In the genomic region with DNA sequence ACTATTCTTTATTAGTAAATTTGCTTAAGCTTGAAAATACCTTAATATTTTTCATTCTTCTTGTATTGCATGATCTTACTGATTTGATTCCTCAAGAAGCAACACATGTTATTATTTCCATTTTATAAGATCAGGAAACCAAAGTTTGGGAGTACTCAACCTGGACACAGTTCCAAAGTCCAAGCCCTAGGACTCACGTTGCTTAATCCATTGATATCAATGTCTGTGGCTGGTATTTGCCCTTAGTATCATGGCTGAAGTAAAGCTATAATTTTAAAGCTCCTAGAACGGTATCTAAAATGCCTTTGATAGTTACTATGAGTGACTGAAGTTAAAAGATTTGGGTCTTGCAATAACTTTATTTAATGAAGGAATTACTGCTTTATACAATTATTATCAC, we compare ENCODE assay signal across 34 cellular contexts.
A peak's percentile ranks its signal among the peaks of the same experiment; 100 is the strongest.
DNase-seq lines count a peak whose midpoint lies in the region; ATAC-seq, FAIRE-seq and TF ChIP-seq lines count a peak whose summit lies in the region.
"Had no signal": no experiment of that assay in that cellular context is flagged by ENCODE, and none has a peak within 500 bp of the region (broad histone marks: within the 10 kb centered on the region; RNA-seq: fewer than 3 reads in every experiment).

No MANE protein-coding gene starts in this region.

- intact Hi-C loops in HepG2 (cut with micrococcal nuclease; ENCODE audit: unreplicated experiment), result no loop called here
- intact Hi-C loops in right lobe of liver (cut with DNase I), result no loop called here
- intact Hi-C loops in breast epithelium (cut with DNase I; ENCODE audit: low total_unique reads), result no loop called here

- H4K20me1 ChIP-seq in HepG2 (ENCODE audit: insufficient read depth, low read length), result no peaks in the 10 kb centered on the region
- H4K20me1 ChIP-seq: BLaER1; BLaER1 treated with 17β-estradiol and CSF1 and Interleukin-3, amounts not matched to agents 10 nM and 100 nM had no signal

- POLR2A ChIA-PET in HepG2 (lab: Yijun Ruan, JAX), result no interaction called here

- no peaks in the 10 kb centered on the region for H3K79me2 ChIP-seq in HepG2 (ENCODE audit: insufficient read depth, low read length)

- WGBS in liver, result 20% methylated on average over 2 of the region's 2 CpGs
- WGBS in HepG2 (ENCODE audit: low lambda C conversion rate), result 4% methylated on average over 2 of the region's 2 CpGs
- 21% methylated on average over 2 of the region's 2 CpGs for WGBS in right lobe of liver (ENCODE audit: insufficient coverage, low coverage, low lambda C conversion rate, missing lambda C conversion rate)

- no peak overlapping the region for H3K4me3 ChIP-seq in liver (ENCODE audit: low read depth in 1 of 3, low read length in 3 of 3)
- H3K4me3 ChIP-seq in HepG2 (replicated peaks in 1 of 3; ENCODE audit: insufficient read depth in 1 of 3, low read depth in 2 of 3, low read length in 3 of 3), result no peak overlapping the region
- H3K4me3 ChIP-seq in right lobe of liver, result no peak overlapping the region
- no peak overlapping the region for H3K4me3 ChIP-seq in breast epithelium
- H3K4me3 ChIP-seq: A549; BLaER1; BLaER1 treated with 17β-estradiol and CSF1 and Interleukin-3, amounts not matched to agents 10 nM and 100 nM had no signal

- ATAC-seq in HepG2 (no peak), left lobe of liver (peak; percentile 82), right lobe of liver (peak; percentile 62 to 86 (median 75))
- ATAC-seq: A549; CD8-positive, alpha-beta T cell had no signal

- peaks cover 0 to 4% (median under 1%) of the 10 kb centered on the region in 4 donors for H3K4me1 ChIP-seq in liver (ENCODE audit: control insufficient read depth in 4 of 4, insufficient read depth in 4 of 4, low read length in 3 of 4)
- no peaks in the 10 kb centered on the region for H3K4me1 ChIP-seq in HepG2 (ENCODE audit: insufficient read depth, low read length)
- peaks cover 0 to 14% (median 0%) of the 10 kb centered on the region in 4 donors for H3K4me1 ChIP-seq in right lobe of liver
- H3K4me1 ChIP-seq in breast epithelium, result no peaks in the 10 kb centered on the region
- H3K4me1 ChIP-seq: A549; BLaER1; BLaER1 treated with 17β-estradiol and CSF1 and Interleukin-3, amounts not matched to agents 10 nM and 100 nM; Caco-2 had no signal

- DNase-seq in NCI-H82 (lab: John Stamatoyannopoulos, UW), result peak; percentile 14
- no peak for DNase-seq in NCI-H82 treated with DMSO at 0.1 percent for 48 hours (lab: John Stamatoyannopoulos, UW; ENCODE audit: unreplicated experiment)
- no peak for DNase-seq in HepG2 (ENCODE audit: low spot score)
- DNase-seq in left lobe of liver (ENCODE audit: low spot score), result peak; percentile 49
- peak in 1 of 3 donors; percentile 54 for DNase-seq in right lobe of liver
- no peak for DNase-seq in breast epithelium (ENCODE audit: low spot score in 2 of 2)
- no peak for DNase-seq in NCI-H69 (lab: John Stamatoyannopoulos, UW)
- DNase-seq: 8988T; ACHN; AML-193; BE2C; C1 segment of cervical spinal cord; Caco-2; Calu3; CD4-positive, alpha-beta memory T cell; CD4-positive, alpha-beta T cell; CD4-positive, CD25-positive, alpha-beta regulatory T cell; CD8-positive, alpha-beta memory T cell; CD8-positive, alpha-beta T cell; COR-L47; DMS 273 treated with DMSO at 0.1 percent for 48 hours; DMS153; DMS53; DMS79; DMS79 treated with DMSO at 0.1 percent for 48 hours; DND-41; EL had no signal

- CTCF ChIA-PET in HepG2 (lab: Yijun Ruan, JAX; ENCODE audit: low intra/inter-chr PET ratio, low total read pairs), result no interaction called here

- no peak for FAIRE-seq in HepG2 (lab: Jason Lieb, UNC)
- FAIRE-seq: A549, D721Med had no signal

- H3K36me3 ChIP-seq in liver (ENCODE audit: control insufficient read depth in 4 of 4, insufficient read depth in 3 of 4, low read depth in 1 of 4, low read length in 3 of 4) (no peaks in the 10 kb centered on the region), HepG2 (replicated peaks in 1 of 2; ENCODE audit: control insufficient read depth in 1 of 2, insufficient read depth in 2 of 2, low read length in 2 of 2) (no peaks in the 10 kb centered on the region), right lobe of liver (no peaks in the 10 kb centered on the region), breast epithelium (no peaks in the 10 kb centered on the region)
- H3K36me3 ChIP-seq: BE2C; BLaER1; BLaER1 treated with 17β-estradiol and CSF1 and Interleukin-3, amounts not matched to agents 10 nM and 100 nM had no signal

- TF ChIP-seq CTCF in liver (IDR thresholded peaks at IDR 0.05; ENCODE audit: low read depth, low read length, missing input control) (no peak), HepG2 (CRISPR knock-in tag; IDR thresholded peaks at IDR 0.05) (no peak), right lobe of liver (IDR thresholded peaks at IDR 0.05) (no peak), breast epithelium (IDR thresholded peaks at IDR 0.05) (no peak)

- TF ChIP-seq RAD21 in liver (IDR thresholded peaks at IDR 0.05) (no peak), HepG2 (CRISPR knock-in tag; IDR thresholded peaks at IDR 0.05) (no peak)

- H3K9me3 ChIP-seq in liver (ENCODE audit: control insufficient read depth in 4 of 4, low read length in 3 of 4) (no peaks in the 10 kb centered on the region), HepG2 (ENCODE audit: low read length) (no peaks in the 10 kb centered on the region), right lobe of liver (no peaks in the 10 kb centered on the region), breast epithelium (no peaks in the 10 kb centered on the region)
- H3K9me3 ChIP-seq: A549, BE2C, BLaER1, Caco-2 had no signal

- H3K27ac ChIP-seq in liver (ENCODE audit: low read depth in 1 of 2, low read length in 2 of 2) (no peak overlapping the region), HepG2 (ENCODE audit: extremely low read length, insufficient read depth, low read length) (no peak overlapping the region), right lobe of liver (no peak overlapping the region), breast epithelium (no peak overlapping the region)
- H3K27ac ChIP-seq: 22Rv1; A549; BLaER1; BLaER1 treated with 17β-estradiol and CSF1 and Interleukin-3, amounts not matched to agents 10 nM and 100 nM; C4-2B had no signal

- no TSS peak for BruUV-seq in HepG2 (replicated peaks; lab: Mats Ljungman, UMichigan)

- in situ Hi-C loops in HepG2 (cut with HindIII; ENCODE audit: extremely low pct_ligation_motif_present, low pct_unique_long_range_greater_than_20kb), result no loop called here

- no peaks in the 10 kb centered on the region for H3K27me3 ChIP-seq in liver (ENCODE audit: control insufficient read depth in 4 of 4, insufficient read depth in 4 of 4, low read length in 3 of 4)
- no peaks in the 10 kb centered on the region for H3K27me3 ChIP-seq in HepG2 (ENCODE audit: control insufficient read depth in 1 of 2, insufficient read depth in 2 of 2, low read length in 2 of 2)
- no peaks in the 10 kb centered on the region for H3K27me3 ChIP-seq in right lobe of liver
- no peaks in the 10 kb centered on the region for H3K27me3 ChIP-seq in breast epithelium
- H3K27me3 ChIP-seq: BE2C; BLaER1; BLaER1 treated with 17β-estradiol and CSF1 and Interleukin-3, amounts not matched to agents 10 nM and 100 nM had no signal

- no peak for TF ChIP-seq EP300 in HepG2 (IDR thresholded peaks at IDR 0.05; ENCODE audit: low read depth in 2 of 2, low read length in 2 of 2)
- no peak for TF ChIP-seq EP300 in HepG2 (CRISPR knock-in tag; IDR thresholded peaks at IDR 0.05; ENCODE audit: borderline replicate concordance)

- H3K9ac ChIP-seq in liver (ENCODE audit: low read depth in 1 of 2, low read length in 2 of 2) (no peak overlapping the region), HepG2 (ENCODE audit: insufficient read depth, low read depth, low read length) (no peak overlapping the region)
- H3K9ac ChIP-seq: BLaER1; BLaER1 treated with 17β-estradiol and CSF1 and Interleukin-3, amounts not matched to agents 10 nM and 100 nM had no signal

- no peak for TF ChIP-seq POLR2A in HepG2 (IDR thresholded peaks at IDR 0.05; ENCODE audit: insufficient read depth in 1 of 2, low read depth in 2 of 2, low read length in 2 of 2)
- TF ChIP-seq POLR2A in right lobe of liver (IDR thresholded peaks at IDR 0.05), result no peak
- no peak for TF ChIP-seq POLR2A in breast epithelium (IDR thresholded peaks at IDR 0.05)

- H2AFZ ChIP-seq in HepG2 (ENCODE audit: low read length), result no peak overlapping the region

- no peak overlapping the region for H3K4me2 ChIP-seq in HepG2 (ENCODE audit: low read depth, low read length)
- H3K4me2 ChIP-seq: A549; BLaER1; BLaER1 treated with 17β-estradiol and CSF1 and Interleukin-3, amounts not matched to agents 10 nM and 100 nM had no signal

TF ChIP-seq in liver, 16 proteins besides CTCF, POLR2A, EP300 and RAD21 (continues in another document):
- TF ChIP-seq FOXA1 (IDR thresholded peaks at IDR 0.05) (no peak), NR2F2 (IDR thresholded peaks at IDR 0.05) (no peak)
- TF ChIP-seq, protein P1, sequence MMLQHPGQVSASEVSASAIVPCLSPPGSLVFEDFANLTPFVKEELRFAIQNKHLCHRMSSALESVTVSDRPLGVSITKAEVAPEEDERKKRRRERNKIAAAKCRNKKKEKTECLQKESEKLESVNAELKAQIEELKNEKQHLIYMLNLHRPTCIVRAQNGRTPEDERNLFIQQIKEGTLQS (IDR thresholded peaks at IDR 0.05), result no peak

TF ChIP-seq in HepG2, 621 proteins besides CTCF, POLR2A, EP300 and RAD21:
- TF ChIP-seq ZSCAN29 (CRISPR knock-in tag; conservative IDR thresholded peaks at IDR 0.05) (no peak), TRIM24 (CRISPR knock-in tag; IDR thresholded peaks at IDR 0.05) (no peak)

Comparison
In these comparisons a context has a peak if more than half of its experiments do, and no peak if none do; other contexts are left out.
1. DNase-seq: peak in NCI-H82 (single experiment) and left lobe of liver (single experiment); none in NCI-H82 treated with DMSO at 0.1 percent for 48 hours (single experiment), HepG2 (single experiment), breast epithelium (0 of 2) and NCI-H69 (single experiment).